1 cellular context compared by ENCODE assay signal in genomic region chr7:101169838-101170531, GRCh38.
TF ChIP-seq lines count a peak whose summit lies in the region.

No MANE protein-coding gene starts in this region.

TF ChIP-seq in SK-N-SH, 30 proteins besides CTCF, POLR2A, EP300 and RAD21 (continued from another document):
- TF ChIP-seq, protein P1, sequence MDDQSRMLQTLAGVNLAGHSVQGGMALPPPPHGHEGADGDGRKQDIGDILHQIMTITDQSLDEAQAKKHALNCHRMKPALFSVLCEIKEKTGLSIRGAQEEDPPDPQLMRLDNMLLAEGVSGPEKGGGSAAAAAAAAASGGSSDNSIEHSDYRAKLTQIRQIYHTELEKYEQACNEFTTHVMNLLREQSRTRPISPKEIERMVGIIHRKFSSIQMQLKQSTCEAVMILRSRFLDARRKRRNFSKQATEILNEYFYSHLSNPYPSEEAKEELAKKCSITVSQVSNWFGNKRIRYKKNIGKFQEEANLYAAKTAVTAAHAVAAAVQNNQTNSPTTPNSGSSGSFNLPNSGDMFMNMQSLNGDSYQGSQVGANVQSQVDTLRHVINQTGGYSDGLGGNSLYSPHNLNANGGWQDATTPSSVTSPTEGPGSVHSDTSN (IDR thresholded peaks at IDR 0.05): no peak; the same call in 1 of the 2 replicates
- TF ChIP-seq, protein P2, sequence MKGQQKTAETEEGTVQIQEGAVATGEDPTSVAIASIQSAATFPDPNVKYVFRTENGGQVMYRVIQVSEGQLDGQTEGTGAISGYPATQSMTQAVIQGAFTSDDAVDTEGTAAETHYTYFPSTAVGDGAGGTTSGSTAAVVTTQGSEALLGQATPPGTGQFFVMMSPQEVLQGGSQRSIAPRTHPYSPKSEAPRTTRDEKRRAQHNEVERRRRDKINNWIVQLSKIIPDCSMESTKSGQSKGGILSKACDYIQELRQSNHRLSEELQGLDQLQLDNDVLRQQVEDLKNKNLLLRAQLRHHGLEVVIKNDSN (IDR thresholded peaks at IDR 0.05; ENCODE audit: borderline replicate concordance, low read depth): no peak
- no peak for TF ChIP-seq EZH2phosphoT487 (IDR thresholded peaks at IDR 0.05; ENCODE audit: borderline replicate concordance, low read depth)
- no peak for TF ChIP-seq FOXM1 (IDR thresholded peaks at IDR 0.05; ENCODE audit: low read depth)
- no peak for TF ChIP-seq JUND (IDR thresholded peaks at IDR 0.05)
- TF ChIP-seq, protein P3, sequence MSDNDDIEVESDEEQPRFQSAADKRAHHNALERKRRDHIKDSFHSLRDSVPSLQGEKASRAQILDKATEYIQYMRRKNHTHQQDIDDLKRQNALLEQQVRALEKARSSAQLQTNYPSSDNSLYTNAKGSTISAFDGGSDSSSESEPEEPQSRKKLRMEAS (IDR thresholded peaks at IDR 0.05; ENCODE audit: low read depth): peak; percentile 68
- TF ChIP-seq NRF1 (IDR thresholded peaks at IDR 0.05; ENCODE audit: low read depth, low read length): 0 out of 2 replicates have a peak, but pooled peaks have one; percentile 27
- no peak for TF ChIP-seq NFIC (IDR thresholded peaks at IDR 0.05; ENCODE audit: borderline replicate concordance)
- TF ChIP-seq IRF3 (IDR thresholded peaks at IDR 0.05; ENCODE audit: low read depth, low read length): no peak
- peak; percentile 85 for TF ChIP-seq SMC3 (IDR thresholded peaks at IDR 0.05; ENCODE audit: low read depth, low read length)
- no peak for TF ChIP-seq TEAD4 (IDR thresholded peaks at IDR 0.05; ENCODE audit: borderline replicate concordance, insufficient read depth)
- no peak for TF ChIP-seq MEF2A (IDR thresholded peaks at IDR 0.05; ENCODE audit: borderline replicate concordance, low read depth)
- TF ChIP-seq, protein P4, sequence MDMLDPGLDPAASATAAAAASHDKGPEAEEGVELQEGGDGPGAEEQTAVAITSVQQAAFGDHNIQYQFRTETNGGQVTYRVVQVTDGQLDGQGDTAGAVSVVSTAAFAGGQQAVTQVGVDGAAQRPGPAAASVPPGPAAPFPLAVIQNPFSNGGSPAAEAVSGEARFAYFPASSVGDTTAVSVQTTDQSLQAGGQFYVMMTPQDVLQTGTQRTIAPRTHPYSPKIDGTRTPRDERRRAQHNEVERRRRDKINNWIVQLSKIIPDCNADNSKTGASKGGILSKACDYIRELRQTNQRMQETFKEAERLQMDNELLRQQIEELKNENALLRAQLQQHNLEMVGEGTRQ (IDR thresholded peaks at IDR 0.05; ENCODE audit: borderline replicate concordance, low read depth, low read length): no peak
- no peak for TF ChIP-seq RXRA (IDR thresholded peaks at IDR 0.05; ENCODE audit: borderline replicate concordance, low read depth)
- peak; percentile 71; the same call in 1 of the 2 replicates for TF ChIP-seq MXI1 (IDR thresholded peaks at IDR 0.05; ENCODE audit: low read depth, low read length)
- no peak for TF ChIP-seq TAF1 (IDR thresholded peaks at IDR 0.05; ENCODE audit: borderline replicate concordance, low read depth, low read length)
- no peak for TF ChIP-seq FOXJ3 (CRISPR knock-in tag; IDR thresholded peaks at IDR 0.05)
- TF ChIP-seq GABPA (IDR thresholded peaks at IDR 0.05; ENCODE audit: low read depth): no peak
- TF ChIP-seq, protein P5, sequence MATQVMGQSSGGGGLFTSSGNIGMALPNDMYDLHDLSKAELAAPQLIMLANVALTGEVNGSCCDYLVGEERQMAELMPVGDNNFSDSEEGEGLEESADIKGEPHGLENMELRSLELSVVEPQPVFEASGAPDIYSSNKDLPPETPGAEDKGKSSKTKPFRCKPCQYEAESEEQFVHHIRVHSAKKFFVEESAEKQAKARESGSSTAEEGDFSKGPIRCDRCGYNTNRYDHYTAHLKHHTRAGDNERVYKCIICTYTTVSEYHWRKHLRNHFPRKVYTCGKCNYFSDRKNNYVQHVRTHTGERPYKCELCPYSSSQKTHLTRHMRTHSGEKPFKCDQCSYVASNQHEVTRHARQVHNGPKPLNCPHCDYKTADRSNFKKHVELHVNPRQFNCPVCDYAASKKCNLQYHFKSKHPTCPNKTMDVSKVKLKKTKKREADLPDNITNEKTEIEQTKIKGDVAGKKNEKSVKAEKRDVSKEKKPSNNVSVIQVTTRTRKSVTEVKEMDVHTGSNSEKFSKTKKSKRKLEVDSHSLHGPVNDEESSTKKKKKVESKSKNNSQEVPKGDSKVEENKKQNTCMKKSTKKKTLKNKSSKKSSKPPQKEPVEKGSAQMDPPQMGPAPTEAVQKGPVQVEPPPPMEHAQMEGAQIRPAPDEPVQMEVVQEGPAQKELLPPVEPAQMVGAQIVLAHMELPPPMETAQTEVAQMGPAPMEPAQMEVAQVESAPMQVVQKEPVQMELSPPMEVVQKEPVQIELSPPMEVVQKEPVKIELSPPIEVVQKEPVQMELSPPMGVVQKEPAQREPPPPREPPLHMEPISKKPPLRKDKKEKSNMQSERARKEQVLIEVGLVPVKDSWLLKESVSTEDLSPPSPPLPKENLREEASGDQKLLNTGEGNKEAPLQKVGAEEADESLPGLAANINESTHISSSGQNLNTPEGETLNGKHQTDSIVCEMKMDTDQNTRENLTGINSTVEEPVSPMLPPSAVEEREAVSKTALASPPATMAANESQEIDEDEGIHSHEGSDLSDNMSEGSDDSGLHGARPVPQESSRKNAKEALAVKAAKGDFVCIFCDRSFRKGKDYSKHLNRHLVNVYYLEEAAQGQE (IDR thresholded peaks at IDR 0.05; ENCODE audit: low read depth, low read length): peak; percentile 75
- peak; percentile 45 for TF ChIP-seq CHD2 (IDR thresholded peaks at IDR 0.05; ENCODE audit: low read length, partially characterized antibody)
- TF ChIP-seq POLR2AphosphoS5 (IDR thresholded peaks at IDR 0.05; ENCODE audit: low read depth, low read length): peak; percentile 17; the same call in 1 of the 2 replicates
- TF ChIP-seq, protein P6, sequence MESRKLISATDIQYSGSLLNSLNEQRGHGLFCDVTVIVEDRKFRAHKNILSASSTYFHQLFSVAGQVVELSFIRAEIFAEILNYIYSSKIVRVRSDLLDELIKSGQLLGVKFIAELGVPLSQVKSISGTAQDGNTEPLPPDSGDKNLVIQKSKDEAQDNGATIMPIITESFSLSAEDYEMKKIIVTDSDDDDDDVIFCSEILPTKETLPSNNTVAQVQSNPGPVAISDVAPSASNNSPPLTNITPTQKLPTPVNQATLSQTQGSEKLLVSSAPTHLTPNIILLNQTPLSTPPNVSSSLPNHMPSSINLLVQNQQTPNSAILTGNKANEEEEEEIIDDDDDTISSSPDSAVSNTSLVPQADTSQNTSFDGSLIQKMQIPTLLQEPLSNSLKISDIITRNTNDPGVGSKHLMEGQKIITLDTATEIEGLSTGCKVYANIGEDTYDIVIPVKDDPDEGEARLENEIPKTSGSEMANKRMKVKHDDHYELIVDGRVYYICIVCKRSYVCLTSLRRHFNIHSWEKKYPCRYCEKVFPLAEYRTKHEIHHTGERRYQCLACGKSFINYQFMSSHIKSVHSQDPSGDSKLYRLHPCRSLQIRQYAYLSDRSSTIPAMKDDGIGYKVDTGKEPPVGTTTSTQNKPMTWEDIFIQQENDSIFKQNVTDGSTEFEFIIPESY (IDR thresholded peaks at IDR 0.05; ENCODE audit: borderline replicate concordance, low read depth): no peak
- peak; percentile 91 for TF ChIP-seq GATA2 (CRISPR knock-in tag; IDR thresholded peaks at IDR 0.05)
